26 cellular contexts compared by ENCODE assay signal in genomic region chr5:52065182-52065581, GRCh38.
A peak's percentile ranks its signal among the peaks of the same experiment; 100 is the strongest.
DNase-seq lines count a peak whose midpoint lies in the region; ATAC-seq and TF ChIP-seq lines count a peak whose summit lies in the region.
"Had no signal": no experiment of that assay in that cellular context is flagged by ENCODE, and none has a peak within 500 bp of the region (broad histone marks: within the 10 kb centered on the region; RNA-seq: fewer than 3 reads in every experiment).

No MANE protein-coding gene starts in this region.

- no peak overlapping the region for H3K4me3 Mint-ChIP-seq in stimulated activated memory B cell treated with anti-CD40 and anti-IgM and Interleukin-4, amounts not matched to agents 10 μg/mL and 1 μg/mL and 100 μg/mL, for 72 hours
- H3K4me3 Mint-ChIP-seq: CD4-positive, alpha-beta T cell had no signal

- peaks cover 12% of the 10 kb centered on the region for H3K9me3 Mint-ChIP-seq in stimulated activated memory B cell treated with anti-CD40 and anti-IgM and Interleukin-4, amounts not matched to agents 10 μg/mL and 1 μg/mL and 100 μg/mL, for 72 hours

- TF ChIP-seq CTCF in GM12865 (IDR thresholded peaks at IDR 0.05; ENCODE audit: insufficient read depth, low read depth, low read length, missing control alignments) (no peak), sigmoid colon (IDR thresholded peaks at IDR 0.05) (no peak)

- H3K27me3 Mint-ChIP-seq in stimulated activated memory B cell treated with anti-CD40 and anti-IgM and Interleukin-4, amounts not matched to agents 10 μg/mL and 1 μg/mL and 100 μg/mL, for 72 hours, result no peaks in the 10 kb centered on the region
- H3K27me3 Mint-ChIP-seq: CD4-positive, alpha-beta T cell had no signal

- H3K4me1 ChIP-seq in sigmoid colon, result no peaks in the 10 kb centered on the region
- H3K4me1 ChIP-seq: BLaER1 had no signal

- 69 to 88% methylated on average over 2 of the region's 2 CpGs for WGBS in sigmoid colon, 2 donors

- H3K36me3 ChIP-seq in sigmoid colon, result no peaks in the 10 kb centered on the region
- H3K36me3 ChIP-seq: BLaER1, MG63 had no signal

- H3K27ac Mint-ChIP-seq in stimulated activated memory B cell treated with anti-CD40 and anti-IgM and Interleukin-4, amounts not matched to agents 10 μg/mL and 1 μg/mL and 100 μg/mL, for 72 hours, result no peak overlapping the region
- H3K27ac Mint-ChIP-seq: CD4-positive, alpha-beta T cell had no signal

- H3K27ac ChIP-seq in sigmoid colon, result no peak overlapping the region
- H3K27ac ChIP-seq: 22Rv1, BLaER1, PC-9 had no signal

- no peak for TF ChIP-seq EP300 in sigmoid colon (IDR thresholded peaks at IDR 0.05)

- no peaks in the 10 kb centered on the region for H3K27me3 ChIP-seq in sigmoid colon
- H3K27me3 ChIP-seq: BLaER1, MG63 had no signal

- no peaks in the 10 kb centered on the region for H3K36me3 Mint-ChIP-seq in stimulated activated memory B cell treated with anti-CD40 and anti-IgM and Interleukin-4, amounts not matched to agents 10 μg/mL and 1 μg/mL and 100 μg/mL, for 72 hours

- H3K4me3 ChIP-seq in GM12865 (ENCODE audit: low read depth, low read length) (no peak overlapping the region), sigmoid colon (no peak overlapping the region)
- H3K4me3 ChIP-seq: BLaER1, K562, MG63, PC-9 had no signal

- ATAC-seq in GM18868 (IDR thresholded peaks at IDR 0.05; ENCODE audit: unreplicated experiment), result peak; percentile 56
- ATAC-seq in HG02852 (IDR thresholded peaks at IDR 0.05; ENCODE audit: unreplicated experiment), result peak; percentile 54
- ATAC-seq in HG03520 (IDR thresholded peaks at IDR 0.05; ENCODE audit: unreplicated experiment), result peak; percentile 80
- no peak for ATAC-seq in stimulated activated memory B cell treated with anti-CD40 and anti-IgM and Interleukin-4, amounts not matched to agents 10 μg/mL and 1 μg/mL and 100 μg/mL, for 72 hours
- ATAC-seq: HepG2, K562, SK-N-SH treated with all-trans-retinoic acid at 6 μM for 48 hours had no signal

- peak; percentile 14 for DNase-seq in GM12865 (ENCODE audit: low read depth)
- no peak for DNase-seq in sigmoid colon
- DNase-seq in activated T-cell treated with anti-CD3 and anti-CD28 coated beads for 4 hours, result no peak
- no peak for DNase-seq in NCI-H2196 treated with DMSO at 0.1 percent for 48 hours (lab: John Stamatoyannopoulos, UW; ENCODE audit: unreplicated experiment)
- DNase-seq: ACHN; CD4-positive, alpha-beta T cell; COR-L47; DMS79; MG63; NCI-H1048; NCI-H1417 treated with DMSO at 0.1 percent for 48 hours; NCI-H187 treated with DMSO at 0.1 percent for 48 hours; NCI-H2107; NCI-H69; PC-9; RPMI8226; SIG-M5 had no signal

- no peak for TF ChIP-seq POLR2A in sigmoid colon (IDR thresholded peaks at IDR 0.05)

- intact Hi-C loops in sigmoid colon (cut with DNase I), result no loop called here

- no peaks in the 10 kb centered on the region for H3K9me3 ChIP-seq in sigmoid colon
- H3K9me3 ChIP-seq: BLaER1 had no signal

- no peaks in the 10 kb centered on the region for H3K4me1 Mint-ChIP-seq in stimulated activated memory B cell treated with anti-CD40 and anti-IgM and Interleukin-4, amounts not matched to agents 10 μg/mL and 1 μg/mL and 100 μg/mL, for 72 hours
